Comparison of ENCODE assay signal across 1 cellular context in genomic region chr4:27714073-27714472, GRCh38.
TF ChIP-seq lines count a peak whose summit lies in the region.

No MANE protein-coding gene starts in this region.

TF ChIP-seq in IMR-90, 13 proteins besides CTCF, POLR2A, EP300 and RAD21:
- TF ChIP-seq RCOR1 (IDR thresholded peaks at IDR 0.05; ENCODE audit: insufficient replicate concordance, low read length), result no peak
- no peak for TF ChIP-seq CEBPB (IDR thresholded peaks at IDR 0.05; ENCODE audit: low read depth, low read length)
- no peak for TF ChIP-seq USF2 (IDR thresholded peaks at IDR 0.05; ENCODE audit: low read depth, low read length)
- TF ChIP-seq NFE2L2 (IDR thresholded peaks at IDR 0.05; ENCODE audit: low read depth, low read length), result no peak
- TF ChIP-seq CHD1 (IDR thresholded peaks at IDR 0.05; ENCODE audit: low read depth, low read length), result no peak
- TF ChIP-seq BHLHE40 (IDR thresholded peaks at IDR 0.05; ENCODE audit: low read depth, low read length), result no peak
- TF ChIP-seq MAFK (IDR thresholded peaks at IDR 0.05; ENCODE audit: low read depth, low read length), result no peak
- TF ChIP-seq RFX5 (IDR thresholded peaks at IDR 0.05; ENCODE audit: low read depth, low read length), result no peak
- TF ChIP-seq MXI1 (IDR thresholded peaks at IDR 0.05; ENCODE audit: borderline replicate concordance, low read depth, low read length), result no peak
TF ChIP-seq in IMR-90: peak in this region for 0.
